8 cellular contexts compared by ENCODE assay signal in genomic region chr3:11236588-11237461, GRCh38. TPM values are rescaled to one million over a fixed set of nuclear protein-coding genes. Genes with fewer than 3 reads are reported as not detected.
DNase-seq lines count a peak whose midpoint lies in the region; ATAC-seq and TF ChIP-seq lines count a peak whose summit lies in the region.

No MANE protein-coding gene starts in this region.

- no peaks in the 10 kb centered on the region for H3K9me3 ChIP-seq in Peyer's patch

- no peaks in the 10 kb centered on the region for H3K36me3 ChIP-seq in Peyer's patch

- no peak overlapping the region for H3K27ac ChIP-seq in Peyer's patch

- no peaks in the 10 kb centered on the region for H3K27me3 ChIP-seq in Peyer's patch

- intact Hi-C loops in head of caudate nucleus (cut with DNase I): no loop called here

- H3K4me1 ChIP-seq in Peyer's patch: no peaks in the 10 kb centered on the region

- peak; percentile 47 to 92 (median 66) for TF ChIP-seq CTCF in Peyer's patch (IDR thresholded peaks at IDR 0.05)

- peak; percentile 34 for DNase-seq in Daoy (ENCODE audit: low read depth)
- peak; percentile 77 to 92 (median 83) for DNase-seq in Peyer's patch
- DNase-seq in activated T-helper 9 cell treated with anti-CD3 and anti-CD28 coated beads, Interleukin-2, amount 50 U/mL, for 16 hours (ENCODE audit: low read depth): peak; percentile 61
- peak in 41 of 42 donors; percentile 6 to 84 (median 48) for DNase-seq in head of caudate nucleus
- peak; percentile 19 for DNase-seq in pulmonary artery endothelial cell (ENCODE audit: low read depth, low spot score)
- DNase-seq in GOT3 (lab: John Stamatoyannopoulos, UW): no peak

- H3K4me3 ChIP-seq in Peyer's patch: no peak overlapping the region

- ATAC-seq in HG03354 (IDR thresholded peaks at IDR 0.05; ENCODE audit: poor library complexity, severe bottlenecking, unreplicated experiment) (peak; percentile 71), HG02938 (IDR thresholded peaks at IDR 0.05; ENCODE audit: unreplicated experiment) (no peak)

- TF ChIP-seq POLR2A in Peyer's patch (IDR thresholded peaks at IDR 0.05): no peak

RNA-seq across cellular contexts. Expression of gene ATG7, which starts 35.4 kb away (rescaled TPM):
- total RNA-seq in Daoy (2014; rRNA removed; shearing (Covaris generic)): 47.9 and 51.6 TPM in 2 replicates
- total RNA-seq in Peyer's patch (100 to 1,000 TPM in 1 of 4 donors, 10 to 100 TPM in 3; 45.2 to 126 (median 70.8) TPM), pulmonary artery endothelial cell (52.4 and 69.4 TPM in 2 replicates)
